Comparison of ENCODE assay signal across 19 cellular contexts in the genomic region with DNA sequence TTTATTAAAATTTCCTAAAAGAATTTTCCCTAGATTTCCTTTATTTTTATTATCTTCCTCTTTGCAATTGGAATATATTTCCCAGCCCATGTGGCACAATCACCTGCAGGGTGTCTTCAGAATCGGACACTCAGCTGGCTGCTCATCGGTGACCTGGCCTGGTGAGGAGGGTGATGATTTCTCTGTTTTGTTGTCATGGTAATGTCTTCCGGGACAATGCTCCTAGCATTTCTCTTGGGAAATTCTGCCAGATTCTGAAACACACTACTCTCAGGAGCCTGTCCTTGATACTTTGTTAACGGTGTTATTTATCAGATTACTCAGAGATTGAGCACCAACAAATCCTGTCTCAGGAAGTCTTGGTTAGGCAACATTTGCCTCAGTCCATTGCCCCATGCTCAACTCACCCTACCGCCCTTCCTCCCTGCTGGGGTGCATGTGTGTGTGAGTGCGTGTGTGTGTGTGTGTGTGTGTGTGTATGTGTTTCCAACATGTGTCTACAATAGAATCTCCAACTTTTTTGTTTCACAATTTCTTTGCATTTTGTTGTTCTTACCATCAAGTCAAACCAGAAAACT.
"Had no signal": no experiment of that assay in that cellular context is flagged by ENCODE, and none has a peak within 500 bp of the region (broad histone marks: within the 10 kb centered on the region; RNA-seq: fewer than 3 reads in every experiment).

No MANE protein-coding gene starts in this region.

- H3K36me3 ChIP-seq: brain microvascular endothelial cell, gastrocnemius medialis, heart right ventricle, left lung, neutrophil, vagina had no signal

- H3K27ac ChIP-seq: brain microvascular endothelial cell, epithelial cell of prostate, gastrocnemius medialis, heart right ventricle, left lung, neutrophil, parathyroid adenoma, vagina had no signal

- H3K27ac Mint-ChIP-seq: activated naive CD8-positive, alpha-beta T cell treated with anti-CD3 and anti-CD28 coated beads for 36 hours; activated T-helper 1 cell treated with anti-CD3 and anti-CD28 coated beads, Interleukin-12 subunit alpha, Interleukin-12 subunit beta, Interleukin-2, Interleukin-4 antibody, amounts not matched to agents 30 ng/mL and 10 ng/mL and 1 ng/mL, durations not matched to agents 14 hours and 24 hours and 36 hours; dendritic cell treated with granulocyte-macrophage colony-stimulating factor and Interleukin-4, amounts not matched to agents 40 ng/mL and 50 ng/mL, for 4 days; effector memory CD8-positive, alpha-beta T cell; memory B cell; stimulated activated memory B cell treated with anti-CD40 and anti-IgM and Interleukin-4, amounts not matched to agents 10 μg/mL and 1 μg/mL and 100 μg/mL, for 72 hours had no signal

- H3K79me2 ChIP-seq: parathyroid adenoma had no signal

- ATAC-seq: effector memory CD8-positive, alpha-beta T cell; gastrocnemius medialis; heart right ventricle; left lung; naive thymus-derived CD8-positive, alpha-beta T cell; stimulated activated memory B cell treated with anti-CD40 and anti-IgM and Interleukin-4, amounts not matched to agents 10 μg/mL and 1 μg/mL and 100 μg/mL, for 72 hours had no signal

- H3K36me3 Mint-ChIP-seq: activated naive CD8-positive, alpha-beta T cell treated with anti-CD3 and anti-CD28 coated beads for 36 hours; memory B cell; stimulated activated memory B cell treated with anti-CD40 and anti-IgM and Interleukin-4, amounts not matched to agents 10 μg/mL and 1 μg/mL and 100 μg/mL, for 72 hours had no signal

- H3K9ac ChIP-seq: parathyroid adenoma had no signal

- H3K27me3 ChIP-seq: brain microvascular endothelial cell, left lung, neutrophil, vagina had no signal

- H3K4me1 Mint-ChIP-seq: activated naive CD8-positive, alpha-beta T cell treated with anti-CD3 and anti-CD28 coated beads for 36 hours; central memory CD8-positive, alpha-beta T cell; memory B cell; naive thymus-derived CD8-positive, alpha-beta T cell; stimulated activated memory B cell treated with anti-CD40 and anti-IgM and Interleukin-4, amounts not matched to agents 10 μg/mL and 1 μg/mL and 100 μg/mL, for 72 hours had no signal

- H3K4me1 ChIP-seq: gastrocnemius medialis, heart right ventricle, left lung, parathyroid adenoma, vagina had no signal

- H3K9me3 ChIP-seq: gastrocnemius medialis, neutrophil, vagina had no signal

- DNase-seq: activated CD4-positive, alpha-beta T cell treated with anti-CD3 and anti-CD28 coated beads, Interleukin-2, amount 50 U/mL, for 1 hour; activated naive CD8-positive, alpha-beta T cell treated with anti-CD3 and anti-CD28 coated beads for 36 hours; amygdala; brain microvascular endothelial cell; effector memory CD8-positive, alpha-beta T cell; gastrocnemius medialis; heart right ventricle; left lung; naive thymus-derived CD8-positive, alpha-beta T cell; T-helper 9 cell had no signal

- H3K4me3 Mint-ChIP-seq: activated naive CD8-positive, alpha-beta T cell treated with anti-CD3 and anti-CD28 coated beads for 36 hours; activated T-helper 1 cell treated with anti-CD3 and anti-CD28 coated beads, Interleukin-12 subunit alpha, Interleukin-12 subunit beta, Interleukin-2, Interleukin-4 antibody, amounts not matched to agents 30 ng/mL and 10 ng/mL and 1 ng/mL, durations not matched to agents 14 hours and 24 hours and 36 hours; central memory CD8-positive, alpha-beta T cell; dendritic cell treated with granulocyte-macrophage colony-stimulating factor and Interleukin-4, amounts not matched to agents 40 ng/mL and 50 ng/mL, for 4 days; effector memory CD8-positive, alpha-beta T cell; memory B cell; naive thymus-derived CD8-positive, alpha-beta T cell; stimulated activated memory B cell treated with anti-CD40 and anti-IgM and Interleukin-4, amounts not matched to agents 10 μg/mL and 1 μg/mL and 100 μg/mL, for 72 hours had no signal

- H3K27me3 Mint-ChIP-seq: central memory CD8-positive, alpha-beta T cell; dendritic cell treated with granulocyte-macrophage colony-stimulating factor and Interleukin-4, amounts not matched to agents 40 ng/mL and 50 ng/mL, for 4 days; effector memory CD8-positive, alpha-beta T cell; memory B cell; stimulated activated memory B cell treated with anti-CD40 and anti-IgM and Interleukin-4, amounts not matched to agents 10 μg/mL and 1 μg/mL and 100 μg/mL, for 72 hours had no signal

- H3K4me3 ChIP-seq: gastrocnemius medialis, heart right ventricle, left lung, vagina had no signal
